ENCODE assay signal across 8 cellular contexts in the genomic region with DNA sequence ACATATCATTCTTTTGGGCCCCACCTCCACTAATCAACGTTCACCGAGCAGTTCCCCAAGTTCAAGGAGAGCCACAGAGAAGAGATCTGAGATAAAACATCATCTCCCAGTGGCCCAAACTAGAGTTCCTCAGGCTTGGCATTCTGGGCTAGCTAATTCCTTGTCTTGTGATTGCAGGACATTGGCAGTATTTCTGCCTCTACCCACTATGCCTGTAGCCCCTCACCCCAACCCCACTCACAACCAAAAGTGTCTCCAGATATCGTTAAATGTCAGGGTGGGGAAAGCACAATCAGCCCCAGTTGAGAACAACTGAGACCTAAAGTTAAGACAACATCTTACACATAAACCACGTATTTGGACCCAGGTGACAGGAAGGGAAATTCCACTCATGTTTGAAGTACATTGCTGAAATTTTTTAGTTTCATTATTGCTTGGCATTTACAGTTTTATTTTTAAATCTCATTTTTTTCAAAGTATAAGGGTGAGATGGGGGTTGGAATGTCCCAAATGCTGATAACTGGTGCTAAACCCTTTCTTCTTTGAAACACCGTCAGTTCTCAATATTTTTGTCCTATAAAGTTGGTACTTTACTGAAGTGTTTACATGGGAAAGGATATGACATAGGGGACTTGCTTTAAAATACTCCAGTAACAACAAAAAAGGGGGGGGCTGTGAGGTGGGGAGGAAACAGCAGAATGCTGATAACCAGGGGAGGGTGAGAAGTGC. TPM values are rescaled to one million over a fixed set of nuclear protein-coding genes. Genes with fewer than 3 reads are reported as not detected.
DNase-seq lines count a peak whose midpoint lies in the region; ATAC-seq, FAIRE-seq and TF ChIP-seq lines count a peak whose summit lies in the region.

No MANE protein-coding gene starts in this region.

- peak; percentile 39 for ATAC-seq in left lobe of liver
- ATAC-seq in GM19328 (IDR thresholded peaks at IDR 0.05; ENCODE audit: unreplicated experiment) = no peak

- TF ChIP-seq CTCF in GM13977 (IDR thresholded peaks at IDR 0.05; ENCODE audit: extremely low read depth, insufficient read depth, missing control alignments) = no peak
- no peak for TF ChIP-seq CTCF in astrocyte of the cerebellum (IDR thresholded peaks at IDR 0.05; ENCODE audit: low read depth, low read length, missing control alignments)
- no peak for TF ChIP-seq CTCF in testis (IDR thresholded peaks at IDR 0.05)

- H3K36me3 ChIP-seq in testis (ENCODE audit: low read depth, missing control alignments) = no peaks in the 10 kb centered on the region

- H3K9me3 ChIP-seq in testis = no peaks in the 10 kb centered on the region

- peak overlapping the region; percentile 81 to 82 for H3K27ac ChIP-seq in testis

- H3K27me3 ChIP-seq in testis = no peaks in the 10 kb centered on the region

- peaks cover 41% of the 10 kb centered on the region for H3K4me1 ChIP-seq in testis

- no peak for FAIRE-seq in RCC 7860 (lab: Jason Lieb, UNC)

- DNase-seq in GM13977 (ENCODE audit: low spot score) (peak; percentile 58), HCEC 1CT (peak; percentile 20), RCC 7860 (ENCODE audit: low spot score) (peak; percentile 33), astrocyte of the cerebellum (ENCODE audit: low read depth) (peak; percentile 41), left lobe of liver (ENCODE audit: low spot score) (no peak), testis (no peak), D341Med (ENCODE audit: low spot score) (no peak)

- WGBS in testis, 2 donors = 23 to 30% methylated on average over 5 of the region's 5 CpGs

- TF ChIP-seq POLR2A in testis (IDR thresholded peaks at IDR 0.05) = no peak

- in situ Hi-C loops in GM13977 (cut with MboI; ENCODE audit: low pct_unique_long_range_greater_than_20kb, low sequenced_read_pairs, unreplicated experiment) (no loop called here), astrocyte of the cerebellum (cut with HindIII; ENCODE audit: low sequenced_read_pairs) (no loop called here)

- no peak overlapping the region for H3K4me3 ChIP-seq in astrocyte of the cerebellum (ENCODE audit: low read depth, low read length)
- no peak overlapping the region for H3K4me3 ChIP-seq in testis

- intact Hi-C loops in testis (cut with DNase I; ENCODE audit: low total_unique reads) = no loop called here

RNA-seq across cellular contexts. Expression of a gene that starts 13.6 kb away (rescaled TPM):
- total RNA-seq in left lobe of liver = 20.5 TPM
- 10 to 100 TPM; 41.4 to 48.8 TPM for total RNA-seq in testis
- 24.6 TPM for polyA plus RNA-seq in testis (ENCODE audit: insufficient read depth, low read depth, low replicate concordance)

RNA-seq across cellular contexts. Expression of a gene that starts 40.8 kb away (rescaled TPM):
- total RNA-seq in left lobe of liver (49.1 TPM), testis (10 to 100 TPM; 42.3 to 45.3 TPM)
- polyA plus RNA-seq in testis (ENCODE audit: insufficient read depth, low read depth, low replicate concordance) = 34.4 TPM

Comparison
In these comparisons a context has a peak if more than half of its experiments do, and no peak if none do; other contexts are left out.
1. DNase-seq: peak in GM13977 (single experiment), HCEC 1CT (single experiment), RCC 7860 (single experiment) and astrocyte of the cerebellum (single experiment); none in left lobe of liver (single experiment), testis (single experiment) and D341Med (single experiment).